Comparison of ENCODE assay signal across 1 cellular context in genomic region chr7:101121631-101121995, GRCh38.
TF ChIP-seq lines count a peak whose summit lies in the region.

No MANE protein-coding gene starts in this region.

TF ChIP-seq in GM12878, 131 proteins besides CTCF, POLR2A, EP300 and RAD21:
- 0 out of 2 replicates have a peak, but pooled peaks have one; percentile 15 for TF ChIP-seq MLLT1 (IDR thresholded peaks at IDR 0.05)
